ENCODE assay signal across 16 cellular contexts in the genomic region with DNA sequence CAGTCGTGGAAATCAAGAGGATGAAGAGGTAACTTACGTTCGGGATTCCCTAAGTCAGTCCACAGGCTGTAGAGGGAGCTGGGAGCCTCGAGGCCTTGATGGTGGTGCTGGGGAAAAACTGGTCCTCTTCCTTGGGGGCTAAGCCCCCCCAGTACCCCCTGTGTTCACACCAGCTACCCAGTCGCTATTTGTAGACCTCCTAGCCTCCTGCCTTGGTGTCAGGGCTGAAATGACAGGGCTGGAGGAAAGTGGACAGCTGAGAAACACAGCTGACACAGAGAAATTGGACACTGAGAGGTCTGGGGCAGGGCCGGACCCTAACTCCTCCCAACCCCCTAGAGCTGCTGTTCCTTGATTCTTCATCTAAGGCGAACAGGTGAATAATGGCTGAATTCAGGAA. TPM values are rescaled to one million over a fixed set of nuclear protein-coding genes. Genes with fewer than 3 reads are reported as not detected.
DNase-seq lines count a peak whose midpoint lies in the region; ATAC-seq and TF ChIP-seq lines count a peak whose summit lies in the region.
"Had no signal": no experiment of that assay in that cellular context is flagged by ENCODE, and none has a peak within 500 bp of the region (broad histone marks: within the 10 kb centered on the region; RNA-seq: fewer than 3 reads in every experiment).

TSS of gene STAC3 (minus strand) at position 232 of the 400 bp plus-strand sequence. CDS start 1,551 bp downstream, outside the sequence.

- 0 out of 2 replicates have a peak within 1 kb of the TSS, but pooled peaks have one; percentile 34 for H3K9ac ChIP-seq in iPS-20b (ENCODE audit: low read depth, low read length)

- no peak within 1 kb of the TSS for H3K27ac ChIP-seq in iPS-20b (ENCODE audit: low read length)
- no peak within 1 kb of the TSS for H3K27ac ChIP-seq in osteoblast (ENCODE audit: low read depth, low read length)
- no peak within 1 kb of the TSS for H3K27ac ChIP-seq in testis

- peaks cover 6% of the 10 kb centered on the region for H3K4me1 Mint-ChIP-seq in activated T-cell treated with anti-CD3 and anti-CD28 coated beads, Interleukin-2, amount 50 U/mL, for 24 hours (ENCODE audit: low read depth)
- peaks cover 7 to 10% (median 8%) of the 10 kb centered on the region in 4 donors for H3K4me1 Mint-ChIP-seq in naive thymus-derived CD8-positive, alpha-beta T cell

- H3K9me3 ChIP-seq in iPS-20b (ENCODE audit: insufficient read depth, low read depth, low read length), result no peaks in the 10 kb centered on the region
- no peaks in the 10 kb centered on the region for H3K9me3 ChIP-seq in osteoblast (ENCODE audit: low read depth, low read length)
- no peaks in the 10 kb centered on the region for H3K9me3 ChIP-seq in testis
- H3K9me3 ChIP-seq: BE2C had no signal

- H3K9me3 Mint-ChIP-seq in activated T-cell treated with anti-CD3 and anti-CD28 coated beads, Interleukin-2, amount 50 U/mL, for 24 hours, result no peaks in the 10 kb centered on the region
- no peaks in the 10 kb centered on the region for H3K9me3 Mint-ChIP-seq in naive thymus-derived CD8-positive, alpha-beta T cell
- H3K9me3 Mint-ChIP-seq: CD4-positive, alpha-beta T cell had no signal

- intact Hi-C loops in testis (cut with DNase I; ENCODE audit: low total_unique reads), result no loop called here

- peak within 1 kb of the TSS; percentile 12 for H3K27ac Mint-ChIP-seq in activated T-cell treated with anti-CD3 and anti-CD28 coated beads, Interleukin-2, amount 50 U/mL, for 24 hours
- peak within 1 kb of the TSS in 1 of 10 donors; percentile 53 for H3K27ac Mint-ChIP-seq in naive thymus-derived CD8-positive, alpha-beta T cell
- H3K27ac Mint-ChIP-seq: CD4-positive, alpha-beta T cell had no signal

- H3K4me3 Mint-ChIP-seq in activated T-cell treated with anti-CD3 and anti-CD28 coated beads, Interleukin-2, amount 50 U/mL, for 24 hours, result no peak within 1 kb of the TSS
- H3K4me3 Mint-ChIP-seq in naive thymus-derived CD8-positive, alpha-beta T cell, result no peak within 1 kb of the TSS
- H3K4me3 Mint-ChIP-seq: CD4-positive, alpha-beta T cell had no signal

- TF ChIP-seq POLR2A in testis (IDR thresholded peaks at IDR 0.05), result no peak

- POLR2A ChIA-PET in naive thymus-derived CD8-positive, alpha-beta T cell (lab: Charles Lee), result interaction anchor here (0.9 to 1.0 kb wide), 2 partner anchors 9 to 33 kb away, joined by 3 to 8 read pairs; no protein-coding TSS in a partner anchor

- H4K20me1 ChIP-seq in osteoblast (ENCODE audit: insufficient read depth, low read length), result no peaks in the 10 kb centered on the region

- H2AFZ ChIP-seq in osteoblast (ENCODE audit: low read length), result no peak within 1 kb of the TSS

- H3K36me3 ChIP-seq in iPS-20b (ENCODE audit: insufficient read depth, low read depth, low read length), result no peaks in the 10 kb centered on the region
- peaks cover 4% of the 10 kb centered on the region for H3K36me3 ChIP-seq in osteoblast (ENCODE audit: insufficient read depth, low read length)
- H3K36me3 ChIP-seq in testis (ENCODE audit: low read depth, missing control alignments), result no peaks in the 10 kb centered on the region

- 62 to 83% methylated on average over 7 of the region's 7 CpGs for WGBS in testis, 2 donors

- peaks cover 7% of the 10 kb centered on the region; the same call in 1 of the 2 replicates for H3K4me1 ChIP-seq in iPS-20b (ENCODE audit: insufficient read depth, low read length)
- no peaks in the 10 kb centered on the region for H3K4me1 ChIP-seq in osteoblast (ENCODE audit: insufficient read depth, low read length)
- no peaks in the 10 kb centered on the region for H3K4me1 ChIP-seq in testis
- H3K4me1 ChIP-seq: BE2C had no signal

- no peaks in the 10 kb centered on the region for H3K79me2 ChIP-seq in osteoblast (ENCODE audit: insufficient read depth, low read length)

- no peaks in the 10 kb centered on the region for H3K27me3 Mint-ChIP-seq in activated T-cell treated with anti-CD3 and anti-CD28 coated beads, Interleukin-2, amount 50 U/mL, for 24 hours
- peaks cover 0 to 2% (median 0%) of the 10 kb centered on the region in 5 donors for H3K27me3 Mint-ChIP-seq in naive thymus-derived CD8-positive, alpha-beta T cell
- H3K27me3 Mint-ChIP-seq: CD4-positive, alpha-beta T cell had no signal

- H3K27me3 ChIP-seq in iPS-20b (ENCODE audit: insufficient read depth, low read length) (no peaks in the 10 kb centered on the region), osteoblast (ENCODE audit: insufficient read depth, low read length) (no peaks in the 10 kb centered on the region), testis (no peaks in the 10 kb centered on the region)
- H3K27me3 ChIP-seq: BE2C had no signal

- no peak for ATAC-seq in naive thymus-derived CD8-positive, alpha-beta T cell
- ATAC-seq in GM18868 (IDR thresholded peaks at IDR 0.05; ENCODE audit: unreplicated experiment), result no peak

- peaks cover 19% of the 10 kb centered on the region for H3K36me3 Mint-ChIP-seq in activated T-cell treated with anti-CD3 and anti-CD28 coated beads, Interleukin-2, amount 50 U/mL, for 24 hours (ENCODE audit: low read depth)
- H3K36me3 Mint-ChIP-seq in naive thymus-derived CD8-positive, alpha-beta T cell, result peaks cover 0 to 21% (median 12%) of the 10 kb centered on the region in 3 donors

- no peak for DNase-seq in activated T-cell treated with anti-CD3 and anti-CD28 coated beads, Interleukin-2, amount 50 U/mL, for 24 hours
- DNase-seq in activated T-cell treated with anti-CD3 and anti-CD28 coated beads for 4 hours, result no peak
- peak; percentile 62 for DNase-seq in osteoblast (ENCODE audit: insufficient read length, low spot score, missing footprints)
- DNase-seq in testis, result no peak
- no peak for DNase-seq in NCI-H146 (lab: John Stamatoyannopoulos, UW)
- no peak for DNase-seq in naive thymus-derived CD8-positive, alpha-beta T cell
- DNase-seq: 8988T; BE2C; CD4-positive, alpha-beta T cell; EL; HCEC 1CT; NCI-H1417; NCI-H1930; NK-92 treated with Interleukin-12 subunit alpha and Interleukin-12 subunit beta, amount 100 ng/mL, for 24 hours had no signal

- no peak within 1 kb of the TSS for H3K4me3 ChIP-seq in iPS-20b (ENCODE audit: low read length)
- H3K4me3 ChIP-seq in osteoblast (ENCODE audit: insufficient read depth, low read length), result no peak within 1 kb of the TSS
- no peak within 1 kb of the TSS for H3K4me3 ChIP-seq in testis

- H3K4me2 ChIP-seq in osteoblast (ENCODE audit: insufficient read depth, low read length), result no peak within 1 kb of the TSS

- TF ChIP-seq CTCF in osteoblast (IDR thresholded peaks at IDR 0.05; ENCODE audit: extremely low read depth, low read depth, low read length) (no peak), testis (IDR thresholded peaks at IDR 0.05) (no peak)

RNA-seq across cellular contexts. Expression of gene STAC3, which starts in this region (rescaled TPM):
- 0.36 and 0.59 TPM in 2 replicates for total RNA-seq in osteoblast
- 10 to 100 TPM in 1 of 2 donors, 1 to 10 TPM in 1; 5.0 to 12.0 TPM for total RNA-seq in testis
- 23.4 TPM for polyA plus RNA-seq in testis (ENCODE audit: insufficient read depth, low read depth, low replicate concordance)
- total RNA-seq in naive thymus-derived CD8-positive, alpha-beta T cell, result 1 to 10 TPM; 2.5 to 2.6 TPM
- polyA plus RNA-seq in naive thymus-derived CD8-positive, alpha-beta T cell, result not detected

Comparison
In these comparisons a context has a peak if more than half of its experiments do, and no peak if none do; other contexts are left out.
1. RNA of gene STAC3 (polyA plus RNA-seq): 23.4 TPM in testis (single experiment); not detected in naive thymus-derived CD8-positive, alpha-beta T cell; every median in the first group is over 10 times any median in the second.
2. Peak in DNase-seq in osteoblast; RNA of the gene not detected or under 1 TPM.